ENCODE assay signal across 13 cellular contexts in genomic region chr12:108814462-108815211, GRCh38. TPM values are rescaled to one million over a fixed set of nuclear protein-coding genes. Genes with fewer than 3 reads are reported as not detected.
DNase-seq lines count a peak whose midpoint lies in the region; ATAC-seq and TF ChIP-seq lines count a peak whose summit lies in the region.
"Had no signal": no experiment of that assay in that cellular context is flagged by ENCODE, and none has a peak within 500 bp of the region (broad histone marks: within the 10 kb centered on the region; RNA-seq: fewer than 3 reads in every experiment).

No MANE protein-coding gene starts in this region.

- TF ChIP-seq CTCF in osteoblast (IDR thresholded peaks at IDR 0.05; ENCODE audit: extremely low read depth, low read depth, low read length) (no peak), GM20000 (IDR thresholded peaks at IDR 0.05; ENCODE audit: extremely low read depth, missing control alignments) (no peak)

- no peaks in the 10 kb centered on the region for H3K27me3 Mint-ChIP-seq in effector memory CD8-positive, alpha-beta T cell
- H3K27me3 Mint-ChIP-seq: B cell had no signal

- no peaks in the 10 kb centered on the region for H3K9me3 ChIP-seq in BLaER1
- no peaks in the 10 kb centered on the region for H3K9me3 ChIP-seq in osteoblast (ENCODE audit: low read depth, low read length)
- H3K9me3 ChIP-seq: Peyer's patch had no signal

- no peak overlapping the region for H2AFZ ChIP-seq in osteoblast (ENCODE audit: low read length)

- peaks cover 33% of the 10 kb centered on the region for H3K4me1 ChIP-seq in BLaER1
- H3K4me1 ChIP-seq in osteoblast (ENCODE audit: insufficient read depth, low read length) = peaks cover 13% of the 10 kb centered on the region
- H3K4me1 ChIP-seq: Peyer's patch had no signal

- H3K4me2 ChIP-seq in BLaER1 (peak overlapping the region; percentile 54), osteoblast (ENCODE audit: insufficient read depth, low read length) (no peak overlapping the region)

- H3K27ac Mint-ChIP-seq in effector memory CD8-positive, alpha-beta T cell = peak overlapping the region; percentile 24 to 52
- H3K27ac Mint-ChIP-seq: B cell; T-helper 1 cell treated with Interleukin-12 subunit alpha and Interleukin-12 subunit beta and Interleukin-4 antibody, amounts not matched to agents 30 μg/mL and 1 μg/mL, for 36 hours had no signal

- H3K4me3 Mint-ChIP-seq in effector memory CD8-positive, alpha-beta T cell = no peak overlapping the region
- H3K4me3 Mint-ChIP-seq: B cell; T-helper 1 cell treated with Interleukin-12 subunit alpha and Interleukin-12 subunit beta and Interleukin-4 antibody, amounts not matched to agents 30 μg/mL and 1 μg/mL, for 36 hours had no signal

- H3K36me3 ChIP-seq in BLaER1 = peaks cover 75% of the 10 kb centered on the region
- H3K36me3 ChIP-seq in osteoblast (ENCODE audit: insufficient read depth, low read length) = peaks cover 91% of the 10 kb centered on the region

- H4K20me1 ChIP-seq in BLaER1 (peaks cover 26% of the 10 kb centered on the region; the same call in 1 of the 2 replicates), osteoblast (ENCODE audit: insufficient read depth, low read length) (peaks cover 2% of the 10 kb centered on the region)

- H3K4me1 Mint-ChIP-seq in effector memory CD8-positive, alpha-beta T cell (ENCODE audit: low read depth in 2 of 2) = peaks cover 3% of the 10 kb centered on the region in 2 donors

- H3K4me3 ChIP-seq in BLaER1 (no peak overlapping the region), osteoblast (ENCODE audit: insufficient read depth, low read length) (no peak overlapping the region)
- H3K4me3 ChIP-seq: Peyer's patch had no signal

- peak overlapping the region; percentile 24; the same call in 1 of the 2 replicates for H3K9ac ChIP-seq in BLaER1

- no peaks in the 10 kb centered on the region for H3K9me3 Mint-ChIP-seq in effector memory CD8-positive, alpha-beta T cell
- H3K9me3 Mint-ChIP-seq: T-helper 1 cell treated with Interleukin-12 subunit alpha and Interleukin-12 subunit beta and Interleukin-4 antibody, amounts not matched to agents 30 μg/mL and 1 μg/mL, for 36 hours had no signal

- H3K79me2 ChIP-seq in osteoblast (ENCODE audit: insufficient read depth, low read length) = peaks cover 91% of the 10 kb centered on the region

- H3K27ac ChIP-seq in BLaER1 = peak overlapping the region; percentile 35; the same call in 1 of the 2 replicates
- peak overlapping the region; percentile 24 for H3K27ac ChIP-seq in osteoblast (ENCODE audit: low read depth, low read length)
- H3K27ac ChIP-seq: Peyer's patch had no signal

- H3K27me3 ChIP-seq in BLaER1 (no peaks in the 10 kb centered on the region), osteoblast (ENCODE audit: insufficient read depth, low read length) (no peaks in the 10 kb centered on the region)
- H3K27me3 ChIP-seq: Peyer's patch had no signal

- peak; percentile 24 for DNase-seq in NCI-H1105 (lab: John Stamatoyannopoulos, UW)
- no peak for DNase-seq in effector memory CD8-positive, alpha-beta T cell
- DNase-seq in osteoblast (ENCODE audit: insufficient read length, low spot score, missing footprints) = no peak
- no peak for DNase-seq in putamen (ENCODE audit: low spot score)
- DNase-seq in HuH-7 (ENCODE audit: low spot score) = no peak
- DNase-seq in GM20000 (ENCODE audit: low spot score) = no peak
- DNase-seq: activated CD4-positive, alpha-beta T cell treated with anti-CD3 and anti-CD28 coated beads, Interleukin-2, amount 50 U/mL, for 1 hour; mesendoderm had no signal

- no peak for ATAC-seq in effector memory CD8-positive, alpha-beta T cell (replicated peaks)
- no peak for ATAC-seq in HG02610 (IDR thresholded peaks at IDR 0.05; ENCODE audit: unreplicated experiment)

- peaks cover 42% of the 10 kb centered on the region for H3K36me3 Mint-ChIP-seq in effector memory CD8-positive, alpha-beta T cell (ENCODE audit: insufficient read depth)

RNA-seq across cellular contexts. Expression of gene SSH1, which starts 42.7 kb away (rescaled TPM):
- 31.8 and 34.2 TPM in 2 replicates for total RNA-seq in osteoblast
